In the genomic region with DNA sequence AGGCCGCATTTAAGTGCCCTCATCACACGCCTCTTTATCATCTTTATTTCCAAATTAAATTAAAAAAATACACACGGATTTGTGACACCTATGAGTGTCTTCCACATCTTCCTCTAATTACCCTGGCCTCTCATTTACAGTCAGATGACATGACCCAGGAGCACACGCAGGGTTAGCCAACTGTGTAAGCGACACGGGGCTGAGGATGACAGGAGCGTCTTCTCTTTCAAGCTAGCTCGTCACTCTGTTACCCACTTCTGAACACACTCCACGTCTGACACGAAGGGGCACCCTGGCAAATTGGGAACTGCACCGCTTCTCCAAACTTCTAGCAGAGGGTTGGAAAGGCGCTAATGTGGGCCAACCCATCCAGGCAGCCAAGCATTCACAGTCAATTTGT, we compare ENCODE assay signal across 25 cellular contexts.
"Had no signal": no experiment of that assay in that cellular context is flagged by ENCODE, and none has a peak within 500 bp of the region (broad histone marks: within the 10 kb centered on the region; RNA-seq: fewer than 3 reads in every experiment).

No MANE protein-coding gene starts in this region.

- DNase-seq: effector CD4-positive, alpha-beta T cell; endodermal cell; erythroblast; foreskin keratinocyte; head of caudate nucleus; left colon; mucosa of descending colon; naive thymus-derived CD8-positive, alpha-beta T cell; pancreas; retina; right lobe of liver; spleen; stimulated activated CD4-positive, alpha-beta T cell treated with anti-CD3 and anti-CD28 coated beads, Interleukin-15, amount 100 ng/mL, for 24 hours; stimulated activated CD4-positive, alpha-beta T cell treated with anti-CD3 and anti-CD28 coated beads, Interleukin-1b, Interleukin-23, amount 100 ng/mL, for 48 hours; stimulated activated CD4-positive, alpha-beta T cell treated with anti-CD3 and anti-CD28 coated beads, Interleukin-4, amount 100 ng/mL, for 24 hours; stimulated activated naive B cell treated with anti-CD40 and anti-IgM and Interleukin-4, amounts not matched to agents 10 μg/mL and 1 μg/mL and 100 μg/mL, for 72 hours; stimulated activated naive CD8-positive, alpha-beta T cell treated with anti-CD3 and anti-CD28 coated beads, Interleukin-15, amount 100 ng/mL, for 72 hours; testis; upper lobe of right lung had no signal

- H2AFZ ChIP-seq: hepatocyte had no signal

- ATAC-seq: foreskin keratinocyte; left colon; mucosa of descending colon; naive thymus-derived CD8-positive, alpha-beta T cell; pancreas; right lobe of liver; stimulated activated naive B cell treated with anti-CD40 and anti-IgM and Interleukin-4, amounts not matched to agents 10 μg/mL and 1 μg/mL and 100 μg/mL, for 72 hours; stimulated activated naive CD8-positive, alpha-beta T cell treated with anti-CD3 and anti-CD28 coated beads, Interleukin-15, amount 100 ng/mL, for 72 hours; upper lobe of right lung had no signal

- FAIRE-seq: endothelial cell of umbilical vein, pancreas had no signal

- H3K36me3 ChIP-seq: prostate gland, right lobe of liver had no signal

- H3K4me2 ChIP-seq: hepatocyte had no signal

- H3K27ac ChIP-seq: coronary artery, foreskin keratinocyte, hepatocyte, pancreas, prostate gland, right lobe of liver, spleen, testis, tibial nerve, upper lobe of right lung had no signal

- H3K79me2 ChIP-seq: hepatocyte had no signal

- H3K9me3 Mint-ChIP-seq: endodermal cell; naive thymus-derived CD8-positive, alpha-beta T cell; neural crest cell; stimulated activated naive B cell treated with anti-CD40 and anti-IgM and Interleukin-4, amounts not matched to agents 10 μg/mL and 1 μg/mL and 100 μg/mL, for 72 hours; stimulated activated naive CD8-positive, alpha-beta T cell treated with anti-CD3 and anti-CD28 coated beads, Interleukin-15, amount 100 ng/mL, for 72 hours had no signal

- H3K4me1 ChIP-seq: foreskin keratinocyte, prostate gland, right lobe of liver, spleen, testis, upper lobe of right lung had no signal

- H3K4me1 Mint-ChIP-seq: neural crest cell; stimulated activated naive B cell treated with anti-CD40 and anti-IgM and Interleukin-4, amounts not matched to agents 10 μg/mL and 1 μg/mL and 100 μg/mL, for 72 hours had no signal

- H3K27ac Mint-ChIP-seq: endodermal cell; naive thymus-derived CD8-positive, alpha-beta T cell; stimulated activated naive B cell treated with anti-CD40 and anti-IgM and Interleukin-4, amounts not matched to agents 10 μg/mL and 1 μg/mL and 100 μg/mL, for 72 hours; stimulated activated naive CD8-positive, alpha-beta T cell treated with anti-CD3 and anti-CD28 coated beads, Interleukin-15, amount 100 ng/mL, for 72 hours had no signal

- H3K36me3 Mint-ChIP-seq: naive thymus-derived CD8-positive, alpha-beta T cell; stimulated activated naive B cell treated with anti-CD40 and anti-IgM and Interleukin-4, amounts not matched to agents 10 μg/mL and 1 μg/mL and 100 μg/mL, for 72 hours had no signal

- H3K9me3 ChIP-seq: mucosa of descending colon, pancreas, prostate gland, right lobe of liver, spleen, testis, tibial nerve, upper lobe of right lung had no signal

- H3K4me3 ChIP-seq: coronary artery, hepatocyte, mucosa of descending colon, pancreas, prostate gland, right lobe of liver, spleen, testis, tibial nerve, upper lobe of right lung had no signal

- H3K27me3 ChIP-seq: foreskin keratinocyte, hepatocyte, pancreas, right lobe of liver, spleen, testis, tibial nerve, upper lobe of right lung had no signal

- H3K4me3 Mint-ChIP-seq: endodermal cell; naive thymus-derived CD8-positive, alpha-beta T cell; neural crest cell; stimulated activated naive B cell treated with anti-CD40 and anti-IgM and Interleukin-4, amounts not matched to agents 10 μg/mL and 1 μg/mL and 100 μg/mL, for 72 hours; stimulated activated naive CD8-positive, alpha-beta T cell treated with anti-CD3 and anti-CD28 coated beads, Interleukin-15, amount 100 ng/mL, for 72 hours had no signal

- H3K27me3 Mint-ChIP-seq: stimulated activated naive B cell treated with anti-CD40 and anti-IgM and Interleukin-4, amounts not matched to agents 10 μg/mL and 1 μg/mL and 100 μg/mL, for 72 hours; stimulated activated naive CD8-positive, alpha-beta T cell treated with anti-CD3 and anti-CD28 coated beads, Interleukin-15, amount 100 ng/mL, for 72 hours had no signal
